8 cellular contexts compared by ENCODE assay signal in genomic region chr12:112979281-112979680, GRCh38. TPM values are rescaled to one million over a fixed set of nuclear protein-coding genes. Genes with fewer than 3 reads are reported as not detected.
DNase-seq lines count a peak whose midpoint lies in the region; ATAC-seq and TF ChIP-seq lines count a peak whose summit lies in the region.

No MANE protein-coding gene starts in this region.

- H3K4me3 Mint-ChIP-seq in naive B cell, result peak overlapping the region; percentile 99 to 100 (median 100)

- ATAC-seq in HG03460 (IDR thresholded peaks at IDR 0.05; ENCODE audit: unreplicated experiment) (peak; percentile 39), naive B cell (ENCODE audit: low read depth in 2 of 2) (peak in 1 of 2 donors; percentile 16), HG03354 (IDR thresholded peaks at IDR 0.05; ENCODE audit: poor library complexity, severe bottlenecking, unreplicated experiment) (no peak)

- peak overlapping the region; percentile 97 to 99 (median 98) for H3K27ac Mint-ChIP-seq in naive B cell

- peaks cover 53 to 63% (median 56%) of the 10 kb centered on the region in 3 donors for H3K4me1 Mint-ChIP-seq in naive B cell

- peaks cover 20 to 25% of the 10 kb centered on the region in 2 donors for H3K36me3 Mint-ChIP-seq in naive B cell

- no peaks in the 10 kb centered on the region for H3K27me3 Mint-ChIP-seq in naive B cell

- DNase-seq in GM10266 (ENCODE audit: extremely low spot score), result peak; percentile 38
- peak; percentile 43 for DNase-seq in activated naive CD4-positive, alpha-beta T cell treated with anti-CD3 and anti-CD28 coated beads, Interleukin-2, amount 50 U/mL, for 16 hours
- DNase-seq in naive B cell, result no peak
- no peak for DNase-seq in AML-193 (lab: John Stamatoyannopoulos, UW)
- DNase-seq in 8988T, result no peak
- no peak for DNase-seq in A172 (ENCODE audit: low spot score)

- no peak for TF ChIP-seq CTCF in GM10266 (IDR thresholded peaks at IDR 0.05; ENCODE audit: control insufficient read depth, insufficient read depth, low read depth, missing control alignments)

- peaks cover 1 to 15% (median 8%) of the 10 kb centered on the region in 7 donors for H3K9me3 Mint-ChIP-seq in naive B cell

RNA-seq across cellular contexts. Expression of gene OAS2, which starts 1.0 kb away (rescaled TPM):
- polyA plus RNA-seq in naive B cell (ENCODE audit: low read depth in 6 of 6), result 10 to 100 TPM; 15.4 to 56.4 (median 37.2) TPM
- total RNA-seq in A172 (2014; rRNA removed; shearing (Covaris generic)), result 1.7 and 6.5 TPM in 2 replicates

RNA-seq across cellular contexts. Expression of gene OAS3, which starts 41.0 kb away (rescaled TPM):
- 1 to 10 TPM; 2.9 to 8.6 (median 6.9) TPM for polyA plus RNA-seq in naive B cell (ENCODE audit: low read depth in 6 of 6)
- total RNA-seq in A172 (2014; rRNA removed; shearing (Covaris generic)), result 20.3 and 24.3 TPM in 2 replicates

Comparison
In these comparisons a context has a peak if more than half of its experiments do, and no peak if none do; other contexts are left out.
1. DNase-seq: peak in GM10266 (single experiment) and activated naive CD4-positive, alpha-beta T cell treated with anti-CD3 and anti-CD28 coated beads, Interleukin-2, amount 50 U/mL, for 16 hours (single experiment); none in naive B cell (single experiment), AML-193 (0 of 2), 8988T (single experiment) and A172 (single experiment).